ENCODE assay signal across 8 cellular contexts in genomic region chr11:76205252-76206076, GRCh38. TPM values are rescaled to one million over a fixed set of nuclear protein-coding genes. Genes with fewer than 3 reads are reported as not detected.
DNase-seq lines count a peak whose midpoint lies in the region; ATAC-seq and TF ChIP-seq lines count a peak whose summit lies in the region.

No MANE protein-coding gene starts in this region.

- peaks cover 43% of the 10 kb centered on the region for H3K27me3 Mint-ChIP-seq in T-helper 2 cell treated with Interferon-gamma antibody and Interleukin-4, amounts not matched to agents 5 μg/mL and 100 μg/mL, for 36 hours (ENCODE audit: low read depth)
- peaks cover 37% of the 10 kb centered on the region for H3K27me3 Mint-ChIP-seq in activated T-helper 2 cell treated with anti-CD3 and anti-CD28 coated beads, Interferon-gamma antibody, Interleukin-2, Interleukin-4, amounts not matched to agents 10 μg/mL and 5 μg/mL and 100 μg/mL, durations not matched to agents 14 hours and 24 hours and 36 hours (ENCODE audit: low read depth)
- peaks cover 92% of the 10 kb centered on the region for H3K27me3 Mint-ChIP-seq in stimulated activated naive CD8-positive, alpha-beta T cell treated with anti-CD3 and anti-CD28 coated beads, Interleukin-15, amount 100 ng/mL, for 72 hours

- H3K27me3 ChIP-seq in BE2C, result peaks cover 36% of the 10 kb centered on the region

- H3K36me3 ChIP-seq in BE2C, result no peaks in the 10 kb centered on the region

- H3K4me1 Mint-ChIP-seq in T-helper 2 cell treated with Interferon-gamma antibody and Interleukin-4, amounts not matched to agents 5 μg/mL and 100 μg/mL, for 36 hours (ENCODE audit: low read depth), result peaks cover 7% of the 10 kb centered on the region
- peaks cover 9% of the 10 kb centered on the region for H3K4me1 Mint-ChIP-seq in activated T-helper 2 cell treated with anti-CD3 and anti-CD28 coated beads, Interferon-gamma antibody, Interleukin-2, Interleukin-4, amounts not matched to agents 10 μg/mL and 5 μg/mL and 100 μg/mL, durations not matched to agents 14 hours and 24 hours and 36 hours (ENCODE audit: low read depth)
- peaks cover 35% of the 10 kb centered on the region for H3K4me1 Mint-ChIP-seq in stimulated activated naive CD8-positive, alpha-beta T cell treated with anti-CD3 and anti-CD28 coated beads, Interleukin-15, amount 100 ng/mL, for 72 hours

- no peak for ATAC-seq in stimulated activated naive CD8-positive, alpha-beta T cell treated with anti-CD3 and anti-CD28 coated beads, Interleukin-15, amount 100 ng/mL, for 72 hours
- ATAC-seq in left colon (no peak), esophagus mucosa (no peak)

- H3K9me3 Mint-ChIP-seq in T-helper 2 cell treated with Interferon-gamma antibody and Interleukin-4, amounts not matched to agents 5 μg/mL and 100 μg/mL, for 36 hours, result no peaks in the 10 kb centered on the region
- no peaks in the 10 kb centered on the region for H3K9me3 Mint-ChIP-seq in activated T-helper 2 cell treated with anti-CD3 and anti-CD28 coated beads, Interferon-gamma antibody, Interleukin-2, Interleukin-4, amounts not matched to agents 10 μg/mL and 5 μg/mL and 100 μg/mL, durations not matched to agents 14 hours and 24 hours and 36 hours
- H3K9me3 Mint-ChIP-seq in stimulated activated naive CD8-positive, alpha-beta T cell treated with anti-CD3 and anti-CD28 coated beads, Interleukin-15, amount 100 ng/mL, for 72 hours, result no peaks in the 10 kb centered on the region

- H3K4me3 ChIP-seq in iPS-18c (ENCODE audit: insufficient read depth, low read depth, low read length) (peak overlapping the region; percentile 53), BE2C (ENCODE audit: low read depth, low read length) (no peak overlapping the region; the same call in 1 of the 2 replicates)

- H3K9me3 ChIP-seq in iPS-18c (ENCODE audit: control insufficient read depth, insufficient read depth, low read length), result peaks cover 3% of the 10 kb centered on the region
- no peaks in the 10 kb centered on the region for H3K9me3 ChIP-seq in BE2C

- H3K4me1 ChIP-seq in BE2C, result peaks cover 5% of the 10 kb centered on the region

- peak overlapping the region; percentile 64 for H3K4me3 Mint-ChIP-seq in T-helper 2 cell treated with Interferon-gamma antibody and Interleukin-4, amounts not matched to agents 5 μg/mL and 100 μg/mL, for 36 hours
- H3K4me3 Mint-ChIP-seq in activated T-helper 2 cell treated with anti-CD3 and anti-CD28 coated beads, Interferon-gamma antibody, Interleukin-2, Interleukin-4, amounts not matched to agents 10 μg/mL and 5 μg/mL and 100 μg/mL, durations not matched to agents 14 hours and 24 hours and 36 hours (ENCODE audit: low read depth), result peak overlapping the region; percentile 57
- H3K4me3 Mint-ChIP-seq in stimulated activated naive CD8-positive, alpha-beta T cell treated with anti-CD3 and anti-CD28 coated beads, Interleukin-15, amount 100 ng/mL, for 72 hours, result peak overlapping the region; percentile 64 to 80

- DNase-seq in T-helper 2 cell treated with Interferon-gamma antibody and Interleukin-4, amounts not matched to agents 5 μg/mL and 100 μg/mL, for 36 hours (ENCODE audit: low spot score), result no peak
- no peak for DNase-seq in T-helper 2 cell
- DNase-seq in activated T-helper 2 cell treated with anti-CD3 and anti-CD28 coated beads, Interferon-gamma antibody, Interleukin-2, Interleukin-4, amounts not matched to agents 10 μg/mL and 5 μg/mL and 100 μg/mL, durations not matched to agents 14 hours and 24 hours and 36 hours (ENCODE audit: low spot score), result no peak
- no peak for DNase-seq in stimulated activated naive CD8-positive, alpha-beta T cell treated with anti-CD3 and anti-CD28 coated beads, Interleukin-15, amount 100 ng/mL, for 72 hours
- no peak for DNase-seq in left colon
- no peak for DNase-seq in BE2C

- no peak for TF ChIP-seq CTCF in BE2C (IDR thresholded peaks at IDR 0.05; ENCODE audit: low read depth, low read length)

- intact Hi-C loops in activated T-helper 2 cell treated with anti-CD3 and anti-CD28 coated beads, Interferon-gamma antibody, Interleukin-2, Interleukin-4, amounts not matched to agents 10 μg/mL and 5 μg/mL and 100 μg/mL, durations not matched to agents 14 hours and 24 hours and 36 hours (cut with micrococcal nuclease), result loop anchor here (5.0 kb wide), 4 partner anchors 177 to 477 kb away; partner anchors contain the start of genes GVQW3 and THAP12
- intact Hi-C loops in left colon (cut with DNase I, micrococcal nuclease), result loop anchor here (5.0 kb wide), 1 partner anchor 112 kb away; no protein-coding TSS in a partner anchor

- no peaks in the 10 kb centered on the region for H3K36me3 Mint-ChIP-seq in T-helper 2 cell treated with Interferon-gamma antibody and Interleukin-4, amounts not matched to agents 5 μg/mL and 100 μg/mL, for 36 hours (ENCODE audit: low read depth)
- H3K36me3 Mint-ChIP-seq in activated T-helper 2 cell treated with anti-CD3 and anti-CD28 coated beads, Interferon-gamma antibody, Interleukin-2, Interleukin-4, amounts not matched to agents 10 μg/mL and 5 μg/mL and 100 μg/mL, durations not matched to agents 14 hours and 24 hours and 36 hours (ENCODE audit: low read depth), result no peaks in the 10 kb centered on the region

- H3K27ac Mint-ChIP-seq in T-helper 2 cell treated with Interferon-gamma antibody and Interleukin-4, amounts not matched to agents 5 μg/mL and 100 μg/mL, for 36 hours, result no peak overlapping the region
- H3K27ac Mint-ChIP-seq in activated T-helper 2 cell treated with anti-CD3 and anti-CD28 coated beads, Interferon-gamma antibody, Interleukin-2, Interleukin-4, amounts not matched to agents 10 μg/mL and 5 μg/mL and 100 μg/mL, durations not matched to agents 14 hours and 24 hours and 36 hours, result no peak overlapping the region
- H3K27ac Mint-ChIP-seq in stimulated activated naive CD8-positive, alpha-beta T cell treated with anti-CD3 and anti-CD28 coated beads, Interleukin-15, amount 100 ng/mL, for 72 hours, result no peak overlapping the region

RNA-seq across cellular contexts. Expression of gene WNT11, which starts 0.8 kb away (rescaled TPM):
- total RNA-seq in activated T-helper 2 cell treated with anti-CD3 and anti-CD28 coated beads, Interferon-gamma antibody, Interleukin-2, Interleukin-4, amounts not matched to agents 10 μg/mL and 5 μg/mL and 100 μg/mL, durations not matched to agents 14 hours and 24 hours and 36 hours, result 0.91 TPM in 1 of 2 replicates, not detected in the other
- total RNA-seq in left colon (1 to 10 TPM; 7.3 to 7.9 TPM), esophagus mucosa (0.08 TPM)
- 1.8 TPM for polyA plus RNA-seq in BE2C (2012; ENCODE audit: insufficient read depth, insufficient read length, low read depth)
